Comparison of ENCODE assay signal across 7 cellular contexts in the genomic region with DNA sequence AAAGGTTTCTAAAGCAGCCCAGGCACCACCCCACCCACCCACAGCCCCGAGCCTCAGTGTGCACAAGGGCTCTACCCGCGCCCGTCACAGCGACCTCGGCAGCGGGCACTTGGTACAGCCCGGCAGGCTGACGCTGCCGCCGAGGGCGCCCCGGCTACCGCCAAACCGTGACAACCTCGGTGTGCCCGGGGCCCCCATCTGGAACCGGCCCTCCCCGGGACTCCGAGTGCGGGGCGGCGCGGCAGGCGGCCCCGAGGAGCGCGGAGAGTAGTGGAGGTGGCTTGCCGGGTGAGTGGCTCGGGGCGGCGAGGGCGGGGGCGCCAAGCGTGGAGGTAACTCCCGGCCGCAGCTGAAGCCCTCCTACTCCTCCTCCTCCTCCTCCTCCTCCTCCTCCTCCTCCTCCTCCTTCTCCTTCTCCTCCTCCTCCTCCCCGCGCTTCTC. TPM values are rescaled to one million over a fixed set of nuclear protein-coding genes. Genes with fewer than 3 reads are reported as not detected.
DNase-seq lines count a peak whose midpoint lies in the region; ATAC-seq, FAIRE-seq and TF ChIP-seq lines count a peak whose summit lies in the region.

A gene (plus strand): TSS at position 418 of the 441 bp plus-strand sequence. CDS start 503 bp downstream, outside the sequence.

- FAIRE-seq in HTR-8/SVneo (lab: Jason Lieb, UNC) = no peak

- DNase-seq in LNCaP clone FGC (ENCODE audit: low read depth) (no peak), left ventricle myocardium superior (peak; percentile 27), skeletal muscle cell (ENCODE audit: low read depth) (no peak), HTR-8/SVneo (ENCODE audit: insufficient read length, low spot score) (no peak), NCI-H446 (lab: John Stamatoyannopoulos, UW) (no peak)
- peak; percentile 31 for DNase-seq in activated T-helper 9 cell treated with anti-CD3 and anti-CD28 coated beads, Interleukin-2, amount 50 U/mL, for 16 hours (ENCODE audit: low read depth)

- peak within 1 kb of the TSS; percentile 38 for H3K4me3 ChIP-seq in LNCaP clone FGC (ENCODE audit: low read depth, low read length)
- H3K4me3 ChIP-seq in skeletal muscle cell (ENCODE audit: low read depth, low read length) = peak within 1 kb of the TSS; percentile 50

- intact Hi-C loops in left ventricle myocardium superior (cut with micrococcal nuclease) = loop anchor here (5.0 kb wide), 1 partner anchor 41 kb away; no protein-coding TSS in a partner anchor

- TF ChIP-seq CTCF in LNCaP clone FGC (IDR thresholded peaks at IDR 0.05; ENCODE audit: control insufficient read depth, extremely low read depth, insufficient read depth) = no peak

- peak; percentile 25 for ATAC-seq in GM19397 (IDR thresholded peaks at IDR 0.05; ENCODE audit: unreplicated experiment)
- ATAC-seq in left ventricle myocardium superior = peak; percentile 44

RNA-seq across cellular contexts. Expression of the gene that starts here (rescaled TPM):
- total RNA-seq in left ventricle myocardium superior = 1.7 TPM

Comparison
In these comparisons a context has a peak if more than half of its experiments do, and no peak if none do; other contexts are left out.
1. DNase-seq: peak in activated T-helper 9 cell treated with anti-CD3 and anti-CD28 coated beads, Interleukin-2, amount 50 U/mL, for 16 hours (single experiment) and left ventricle myocardium superior (single experiment); none in LNCaP clone FGC (single experiment), skeletal muscle cell (single experiment), HTR-8/SVneo (single experiment) and NCI-H446 (0 of 2).